ENCODE assay signal across 1 cellular context in genomic region chr2:202635441-202636296, GRCh38.
A peak's percentile ranks its signal among the peaks of the same experiment; 100 is the strongest.
TF ChIP-seq lines count a peak whose summit lies in the region.

No MANE protein-coding gene starts in this region.

TF ChIP-seq in HepG2, 621 proteins besides CTCF, POLR2A, EP300 and RAD21 (continued from another document and continues in another):
- TF ChIP-seq PAWR (CRISPR knock-in tag; IDR thresholded peaks at IDR 0.05; ENCODE audit: borderline replicate concordance) (no peak), SRSF9 (IDR thresholded peaks at IDR 0.05; ENCODE audit: borderline replicate concordance, insufficient read depth, low read depth, low read length, poor library complexity, severe bottlenecking) (no peak), NCOA5 (CRISPR knock-in tag; IDR thresholded peaks at IDR 0.05) (no peak), CHCHD3 (CRISPR knock-in tag; IDR thresholded peaks at IDR 0.05) (no peak), ZNF724P (CRISPR knock-in tag; IDR thresholded peaks at IDR 0.05; ENCODE audit: borderline replicate concordance) (no peak), TSC22D2 (CRISPR knock-in tag; IDR thresholded peaks at IDR 0.05; ENCODE audit: borderline replicate concordance) (no peak), MXI1 (IDR thresholded peaks at IDR 0.05; ENCODE audit: borderline replicate concordance, low read depth, low read length) (peak; percentile 40; the same call in 1 of the 3 replicates), ZNF788 (CRISPR knock-in tag; IDR thresholded peaks at IDR 0.05; ENCODE audit: borderline replicate concordance) (no peak), ZSCAN29 (CRISPR knock-in tag; conservative IDR thresholded peaks at IDR 0.05) (no peak), ZBTB20 (CRISPR knock-in tag; IDR thresholded peaks at IDR 0.05; ENCODE audit: borderline replicate concordance, low read depth) (no peak), MAZ (IDR thresholded peaks at IDR 0.05; ENCODE audit: borderline replicate concordance, low read depth, low read length) (peak; percentile 55; the same call in 1 of the 2 replicates), MAZ (CRISPR knock-in tag; IDR thresholded peaks at IDR 0.05; ENCODE audit: low read depth) (peak; percentile 57; the same call in 1 of the 2 replicates), SRSF4 (IDR thresholded peaks at IDR 0.05; ENCODE audit: low read depth, low read length, poor library complexity, severe bottlenecking) (no peak), ZNF451 (CRISPR knock-in tag; IDR thresholded peaks at IDR 0.05) (no peak), ZNF816 (CRISPR knock-in tag; IDR thresholded peaks at IDR 0.05; ENCODE audit: borderline replicate concordance) (peak; percentile 78; the same call in 1 of the 2 replicates), AGO2 (optimal IDR thresholded peaks at IDR 0.05; ENCODE audit: low read depth, low read length) (no peak), ZBTB7A (CRISPR knock-in tag; IDR thresholded peaks at IDR 0.05) (0 out of 2 replicates have a peak, but pooled peaks have one; percentile 57), DNMT1 (CRISPR knock-in tag; IDR thresholded peaks at IDR 0.05) (no peak), ZNF468 (CRISPR knock-in tag; IDR thresholded peaks at IDR 0.05) (no peak), ZC3H4 (CRISPR knock-in tag; IDR thresholded peaks at IDR 0.05; ENCODE audit: borderline replicate concordance) (no peak), ZBTB38 (CRISPR knock-in tag; IDR thresholded peaks at IDR 0.05) (no peak), ATF6 (CRISPR knock-in tag; conservative IDR thresholded peaks at IDR 0.05) (no peak), TBX3 (IDR thresholded peaks at IDR 0.05; ENCODE audit: borderline replicate concordance) (no peak), KAT2B (IDR thresholded peaks at IDR 0.05; ENCODE audit: borderline replicate concordance, low read depth, low read length) (no peak), ZMAT3 (CRISPR knock-in tag; conservative IDR thresholded peaks at IDR 0.05) (0 out of 2 replicates have a peak, but pooled peaks have one; percentile 31), THAP8 (CRISPR knock-in tag; IDR thresholded peaks at IDR 0.05; ENCODE audit: borderline replicate concordance) (no peak), XBP1 (CRISPR knock-in tag; IDR thresholded peaks at IDR 0.05) (no peak), NFKBIZ (CRISPR knock-in tag; IDR thresholded peaks at IDR 0.05) (0 out of 2 replicates have a peak, but pooled peaks have one; percentile 65), THAP11 (CRISPR knock-in tag; IDR thresholded peaks at IDR 0.05) (0 out of 2 replicates have a peak, but pooled peaks have one; percentile 20), GATA4 (IDR thresholded peaks at IDR 0.05; ENCODE audit: borderline replicate concordance, low read depth) (no peak), ZFP36L2 (CRISPR knock-in tag; IDR thresholded peaks at IDR 0.05) (no peak), SRSF1 (optimal IDR thresholded peaks at IDR 0.05; ENCODE audit: low read depth, low read length) (no peak), HDAC2 (CRISPR knock-in tag; IDR thresholded peaks at IDR 0.05) (peak; percentile 62), HDAC6 (IDR thresholded peaks at IDR 0.05; ENCODE audit: low read depth, low read length) (no peak), ZNF543 (CRISPR knock-in tag; IDR thresholded peaks at IDR 0.05) (no peak), PAX8 (CRISPR knock-in tag; IDR thresholded peaks at IDR 0.05; ENCODE audit: borderline replicate concordance) (no peak), AHR (CRISPR knock-in tag; IDR thresholded peaks at IDR 0.05) (no peak), ATRX (CRISPR knock-in tag; IDR thresholded peaks at IDR 0.05; ENCODE audit: borderline replicate concordance) (no peak), MLX (CRISPR knock-in tag; IDR thresholded peaks at IDR 0.05) (no peak; the same call in 1 of the 2 replicates), JDP2 (CRISPR knock-in tag; IDR thresholded peaks at IDR 0.05; ENCODE audit: borderline replicate concordance) (no peak), SOX5 (CRISPR knock-in tag; IDR thresholded peaks at IDR 0.05; ENCODE audit: borderline replicate concordance) (peak; percentile 47; the same call in 1 of the 2 replicates), SUZ12 (IDR thresholded peaks at IDR 0.05; ENCODE audit: low read depth, low read length) (no peak), KLF16 (CRISPR knock-in tag; IDR thresholded peaks at IDR 0.05) (no peak), SMC3 (IDR thresholded peaks at IDR 0.05; ENCODE audit: low read length) (no peak), ZNF619 (CRISPR knock-in tag; IDR thresholded peaks at IDR 0.05) (no peak), ZNF883 (CRISPR knock-in tag; IDR thresholded peaks at IDR 0.05; ENCODE audit: not compliant biosample characterization) (no peak), NR2F2 (IDR thresholded peaks at IDR 0.05; ENCODE audit: borderline replicate concordance, low read depth) (no peak)
- TF ChIP-seq, protein P1, sequence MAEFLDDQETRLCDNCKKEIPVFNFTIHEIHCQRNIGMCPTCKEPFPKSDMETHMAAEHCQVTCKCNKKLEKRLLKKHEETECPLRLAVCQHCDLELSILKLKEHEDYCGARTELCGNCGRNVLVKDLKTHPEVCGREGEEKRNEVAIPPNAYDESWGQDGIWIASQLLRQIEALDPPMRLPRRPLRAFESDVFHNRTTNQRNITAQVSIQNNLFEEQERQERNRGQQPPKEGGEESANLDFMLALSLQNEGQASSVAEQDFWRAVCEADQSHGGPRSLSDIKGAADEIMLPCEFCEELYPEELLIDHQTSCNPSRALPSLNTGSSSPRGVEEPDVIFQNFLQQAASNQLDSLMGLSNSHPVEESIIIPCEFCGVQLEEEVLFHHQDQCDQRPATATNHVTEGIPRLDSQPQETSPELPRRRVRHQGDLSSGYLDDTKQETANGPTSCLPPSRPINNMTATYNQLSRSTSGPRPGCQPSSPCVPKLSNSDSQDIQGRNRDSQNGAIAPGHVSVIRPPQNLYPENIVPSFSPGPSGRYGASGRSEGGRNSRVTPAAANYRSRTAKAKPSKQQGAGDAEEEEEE (CRISPR knock-in tag; IDR thresholded peaks at IDR 0.05; ENCODE audit: borderline replicate concordance) = no peak
- TF ChIP-seq, protein P2, sequence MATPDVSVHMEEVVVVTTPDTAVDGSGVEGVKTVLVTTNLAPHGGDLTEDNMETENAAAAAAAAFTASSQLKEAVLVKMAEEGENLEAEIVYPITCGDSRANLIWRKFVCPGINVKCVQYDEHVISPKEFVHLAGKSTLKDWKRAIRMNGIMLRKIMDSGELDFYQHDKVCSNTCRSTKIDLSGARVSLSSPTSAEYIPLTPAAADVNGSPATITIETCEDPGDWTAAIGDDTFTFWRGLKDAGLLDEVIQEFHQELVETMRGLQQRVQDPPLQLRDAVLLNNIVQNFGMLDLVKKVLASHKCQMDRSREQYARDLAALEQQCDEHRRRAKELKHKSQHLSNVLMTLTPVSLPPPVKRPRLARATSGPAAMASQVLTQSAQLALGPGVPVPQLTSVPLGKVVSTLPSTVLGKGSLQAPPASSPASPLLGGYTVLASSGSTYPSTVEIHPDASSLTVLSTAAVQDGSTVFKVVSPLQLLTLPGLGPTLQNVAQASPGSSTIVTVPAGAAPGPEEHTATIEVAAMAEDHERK (CRISPR knock-in tag; IDR thresholded peaks at IDR 0.05; ENCODE audit: low read depth) = no peak
- TF ChIP-seq, protein P3, sequence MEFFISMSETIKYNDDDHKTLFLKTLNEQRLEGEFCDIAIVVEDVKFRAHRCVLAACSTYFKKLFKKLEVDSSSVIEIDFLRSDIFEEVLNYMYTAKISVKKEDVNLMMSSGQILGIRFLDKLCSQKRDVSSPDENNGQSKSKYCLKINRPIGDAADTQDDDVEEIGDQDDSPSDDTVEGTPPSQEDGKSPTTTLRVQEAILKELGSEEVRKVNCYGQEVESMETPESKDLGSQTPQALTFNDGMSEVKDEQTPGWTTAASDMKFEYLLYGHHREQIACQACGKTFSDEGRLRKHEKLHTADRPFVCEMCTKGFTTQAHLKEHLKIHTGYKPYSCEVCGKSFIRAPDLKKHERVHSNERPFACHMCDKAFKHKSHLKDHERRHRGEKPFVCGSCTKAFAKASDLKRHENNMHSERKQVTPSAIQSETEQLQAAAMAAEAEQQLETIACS (CRISPR knock-in tag; IDR thresholded peaks at IDR 0.05) = no peak; the same call in 1 of the 2 replicates
- TF ChIP-seq, protein P4, sequence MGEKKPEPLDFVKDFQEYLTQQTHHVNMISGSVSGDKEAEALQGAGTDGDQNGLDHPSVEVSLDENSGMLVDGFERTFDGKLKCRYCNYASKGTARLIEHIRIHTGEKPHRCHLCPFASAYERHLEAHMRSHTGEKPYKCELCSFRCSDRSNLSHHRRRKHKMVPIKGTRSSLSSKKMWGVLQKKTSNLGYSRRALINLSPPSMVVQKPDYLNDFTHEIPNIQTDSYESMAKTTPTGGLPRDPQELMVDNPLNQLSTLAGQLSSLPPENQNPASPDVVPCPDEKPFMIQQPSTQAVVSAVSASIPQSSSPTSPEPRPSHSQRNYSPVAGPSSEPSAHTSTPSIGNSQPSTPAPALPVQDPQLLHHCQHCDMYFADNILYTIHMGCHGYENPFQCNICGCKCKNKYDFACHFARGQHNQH (CRISPR knock-in tag; IDR thresholded peaks at IDR 0.05) = 0 out of 2 replicates have a peak, but pooled peaks have one; percentile 44
- TF ChIP-seq, protein P5, sequence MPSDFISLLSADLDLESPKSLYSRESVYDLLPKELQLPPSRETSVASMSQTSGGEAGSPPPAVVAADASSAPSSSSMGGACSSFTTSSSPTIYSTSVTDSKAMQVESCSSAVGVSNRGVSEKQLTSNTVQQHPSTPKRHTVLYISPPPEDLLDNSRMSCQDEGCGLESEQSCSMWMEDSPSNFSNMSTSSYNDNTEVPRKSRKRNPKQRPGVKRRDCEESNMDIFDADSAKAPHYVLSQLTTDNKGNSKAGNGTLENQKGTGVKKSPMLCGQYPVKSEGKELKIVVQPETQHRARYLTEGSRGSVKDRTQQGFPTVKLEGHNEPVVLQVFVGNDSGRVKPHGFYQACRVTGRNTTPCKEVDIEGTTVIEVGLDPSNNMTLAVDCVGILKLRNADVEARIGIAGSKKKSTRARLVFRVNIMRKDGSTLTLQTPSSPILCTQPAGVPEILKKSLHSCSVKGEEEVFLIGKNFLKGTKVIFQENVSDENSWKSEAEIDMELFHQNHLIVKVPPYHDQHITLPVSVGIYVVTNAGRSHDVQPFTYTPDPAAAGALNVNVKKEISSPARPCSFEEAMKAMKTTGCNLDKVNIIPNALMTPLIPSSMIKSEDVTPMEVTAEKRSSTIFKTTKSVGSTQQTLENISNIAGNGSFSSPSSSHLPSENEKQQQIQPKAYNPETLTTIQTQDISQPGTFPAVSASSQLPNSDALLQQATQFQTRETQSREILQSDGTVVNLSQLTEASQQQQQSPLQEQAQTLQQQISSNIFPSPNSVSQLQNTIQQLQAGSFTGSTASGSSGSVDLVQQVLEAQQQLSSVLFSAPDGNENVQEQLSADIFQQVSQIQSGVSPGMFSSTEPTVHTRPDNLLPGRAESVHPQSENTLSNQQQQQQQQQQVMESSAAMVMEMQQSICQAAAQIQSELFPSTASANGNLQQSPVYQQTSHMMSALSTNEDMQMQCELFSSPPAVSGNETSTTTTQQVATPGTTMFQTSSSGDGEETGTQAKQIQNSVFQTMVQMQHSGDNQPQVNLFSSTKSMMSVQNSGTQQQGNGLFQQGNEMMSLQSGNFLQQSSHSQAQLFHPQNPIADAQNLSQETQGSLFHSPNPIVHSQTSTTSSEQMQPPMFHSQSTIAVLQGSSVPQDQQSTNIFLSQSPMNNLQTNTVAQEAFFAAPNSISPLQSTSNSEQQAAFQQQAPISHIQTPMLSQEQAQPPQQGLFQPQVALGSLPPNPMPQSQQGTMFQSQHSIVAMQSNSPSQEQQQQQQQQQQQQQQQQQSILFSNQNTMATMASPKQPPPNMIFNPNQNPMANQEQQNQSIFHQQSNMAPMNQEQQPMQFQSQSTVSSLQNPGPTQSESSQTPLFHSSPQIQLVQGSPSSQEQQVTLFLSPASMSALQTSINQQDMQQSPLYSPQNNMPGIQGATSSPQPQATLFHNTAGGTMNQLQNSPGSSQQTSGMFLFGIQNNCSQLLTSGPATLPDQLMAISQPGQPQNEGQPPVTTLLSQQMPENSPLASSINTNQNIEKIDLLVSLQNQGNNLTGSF (CRISPR knock-in tag; IDR thresholded peaks at IDR 0.05) = no peak
- TF ChIP-seq, protein P6, sequence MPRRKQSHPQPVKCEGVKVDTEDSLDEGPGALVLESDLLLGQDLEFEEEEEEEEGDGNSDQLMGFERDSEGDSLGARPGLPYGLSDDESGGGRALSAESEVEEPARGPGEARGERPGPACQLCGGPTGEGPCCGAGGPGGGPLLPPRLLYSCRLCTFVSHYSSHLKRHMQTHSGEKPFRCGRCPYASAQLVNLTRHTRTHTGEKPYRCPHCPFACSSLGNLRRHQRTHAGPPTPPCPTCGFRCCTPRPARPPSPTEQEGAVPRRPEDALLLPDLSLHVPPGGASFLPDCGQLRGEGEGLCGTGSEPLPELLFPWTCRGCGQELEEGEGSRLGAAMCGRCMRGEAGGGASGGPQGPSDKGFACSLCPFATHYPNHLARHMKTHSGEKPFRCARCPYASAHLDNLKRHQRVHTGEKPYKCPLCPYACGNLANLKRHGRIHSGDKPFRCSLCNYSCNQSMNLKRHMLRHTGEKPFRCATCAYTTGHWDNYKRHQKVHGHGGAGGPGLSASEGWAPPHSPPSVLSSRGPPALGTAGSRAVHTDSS (CRISPR knock-in tag; conservative IDR thresholded peaks at IDR 0.05) = no peak
